ENCODE assay signal across 21 cellular contexts in the genomic region with DNA sequence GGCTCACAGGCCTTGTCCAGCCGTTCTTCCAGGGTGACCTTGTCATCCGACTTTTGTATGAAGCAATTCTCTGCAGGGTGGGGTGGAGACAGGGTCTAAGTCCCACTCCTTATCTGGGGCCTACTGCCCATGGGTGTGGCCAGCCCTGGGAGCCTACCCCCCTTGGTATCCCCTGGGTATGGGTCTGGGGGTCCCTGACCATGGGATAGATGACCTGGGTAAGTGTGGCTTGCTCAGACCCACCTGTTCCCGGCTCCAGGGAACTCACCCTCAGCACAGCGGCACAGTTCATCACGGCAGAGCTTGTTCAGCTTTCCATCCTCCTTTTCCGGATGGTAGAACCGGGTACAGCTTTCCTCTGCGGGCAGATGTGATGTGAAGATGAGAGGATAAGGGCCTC. TPM values are rescaled to one million over a fixed set of nuclear protein-coding genes. Genes with fewer than 3 reads are reported as not detected.
DNase-seq lines count a peak whose midpoint lies in the region; ATAC-seq lines count a peak whose summit lies in the region.
"Had no signal": no experiment of that assay in that cellular context is flagged by ENCODE, and none has a peak within 500 bp of the region (broad histone marks: within the 10 kb centered on the region; RNA-seq: fewer than 3 reads in every experiment).

No MANE protein-coding gene starts in this region.

- H3K27ac Mint-ChIP-seq in activated CD4-positive, alpha-beta T cell treated with anti-CD3 and anti-CD28 coated beads, Interleukin-2, amount 10 ng/mL, durations not matched to agents 24 days and 14 days = peak overlapping the region; percentile 77
- peak overlapping the region; percentile 99 for H3K27ac Mint-ChIP-seq in stimulated activated naive CD8-positive, alpha-beta T cell treated with anti-CD3 and anti-CD28 coated beads, Interleukin-15, Interleukin-2, amounts not matched to agents 100 ng/mL and 50 ng/mL, for 24 hours
- peak overlapping the region; percentile 79 for H3K27ac Mint-ChIP-seq in stimulated activated effector memory CD8-positive, alpha-beta T cell treated with anti-CD3 and anti-CD28 coated beads, Interleukin-12 subunit alpha, Interleukin-12 subunit beta, amount 100 ng/mL, for 72 hours
- H3K27ac Mint-ChIP-seq: HFFc6 had no signal

- peaks cover 54% of the 10 kb centered on the region for H3K4me1 Mint-ChIP-seq in activated CD4-positive, alpha-beta T cell treated with anti-CD3 and anti-CD28 coated beads, Interleukin-2, amount 10 ng/mL, durations not matched to agents 24 days and 14 days
- peaks cover 66% of the 10 kb centered on the region for H3K4me1 Mint-ChIP-seq in stimulated activated naive CD8-positive, alpha-beta T cell treated with anti-CD3 and anti-CD28 coated beads, Interleukin-15, Interleukin-2, amounts not matched to agents 100 ng/mL and 50 ng/mL, for 24 hours (ENCODE audit: low read depth)
- peaks cover 70% of the 10 kb centered on the region for H3K4me1 Mint-ChIP-seq in stimulated activated effector memory CD8-positive, alpha-beta T cell treated with anti-CD3 and anti-CD28 coated beads, Interleukin-12 subunit alpha, Interleukin-12 subunit beta, amount 100 ng/mL, for 72 hours

- intact Hi-C loops in activated CD4-positive, alpha-beta T cell treated with anti-CD3 and anti-CD28 coated beads, Interleukin-2, amount 10 ng/mL, durations not matched to agents 24 days and 14 days (cut with micrococcal nuclease) = no loop called here

- peaks cover 21% of the 10 kb centered on the region for H3K9me3 Mint-ChIP-seq in activated CD4-positive, alpha-beta T cell treated with anti-CD3 and anti-CD28 coated beads, Interleukin-2, amount 10 ng/mL, durations not matched to agents 24 days and 14 days
- peaks cover 32% of the 10 kb centered on the region for H3K9me3 Mint-ChIP-seq in stimulated activated naive CD8-positive, alpha-beta T cell treated with anti-CD3 and anti-CD28 coated beads, Interleukin-15, Interleukin-2, amounts not matched to agents 100 ng/mL and 50 ng/mL, for 24 hours
- H3K9me3 Mint-ChIP-seq in stimulated activated effector memory CD8-positive, alpha-beta T cell treated with anti-CD3 and anti-CD28 coated beads, Interleukin-12 subunit alpha, Interleukin-12 subunit beta, amount 100 ng/mL, for 72 hours = peaks cover 5% of the 10 kb centered on the region

- no peak for ATAC-seq in stimulated activated naive CD8-positive, alpha-beta T cell treated with anti-CD3 and anti-CD28 coated beads, Interleukin-15, Interleukin-2, amounts not matched to agents 100 U/mL and 50 U/mL, for 24 hours
- peak; percentile 2 for ATAC-seq in left lobe of liver
- no peak for ATAC-seq in stimulated activated effector memory CD8-positive, alpha-beta T cell treated with anti-CD3 and anti-CD28 coated beads, Interleukin-12 subunit alpha, Interleukin-12 subunit beta, amount 100 ng/mL, for 72 hours
- ATAC-seq: Panc1 had no signal

- peaks cover 11% of the 10 kb centered on the region for H3K36me3 Mint-ChIP-seq in activated CD4-positive, alpha-beta T cell treated with anti-CD3 and anti-CD28 coated beads, Interleukin-2, amount 10 ng/mL, durations not matched to agents 24 days and 14 days (ENCODE audit: low read depth)
- peaks cover 15% of the 10 kb centered on the region for H3K36me3 Mint-ChIP-seq in stimulated activated naive CD8-positive, alpha-beta T cell treated with anti-CD3 and anti-CD28 coated beads, Interleukin-15, Interleukin-2, amounts not matched to agents 100 ng/mL and 50 ng/mL, for 24 hours (ENCODE audit: low read depth)
- peaks cover 16% of the 10 kb centered on the region for H3K36me3 Mint-ChIP-seq in stimulated activated effector memory CD8-positive, alpha-beta T cell treated with anti-CD3 and anti-CD28 coated beads, Interleukin-12 subunit alpha, Interleukin-12 subunit beta, amount 100 ng/mL, for 72 hours

- H3K27me3 Mint-ChIP-seq in activated CD4-positive, alpha-beta T cell treated with anti-CD3 and anti-CD28 coated beads, Interleukin-2, amount 10 ng/mL, durations not matched to agents 24 days and 14 days = peaks cover 15% of the 10 kb centered on the region
- H3K27me3 Mint-ChIP-seq in stimulated activated naive CD8-positive, alpha-beta T cell treated with anti-CD3 and anti-CD28 coated beads, Interleukin-15, Interleukin-2, amounts not matched to agents 100 ng/mL and 50 ng/mL, for 24 hours = peaks cover 9% of the 10 kb centered on the region

- no peak for DNase-seq in activated CD4-positive, alpha-beta T cell treated with anti-CD3 and anti-CD28 coated beads, Interleukin-2, amount 10 ng/mL, durations not matched to agents 24 days and 14 days
- no peak for DNase-seq in activated CD4-positive, alpha-beta T cell treated with anti-CD3 and anti-CD28 coated beads for 4 hours
- no peak for DNase-seq in stimulated activated naive CD8-positive, alpha-beta T cell treated with anti-CD3 and anti-CD28 coated beads, Interleukin-15, Interleukin-2, amounts not matched to agents 100 U/mL and 50 U/mL, for 24 hours
- no peak for DNase-seq in left lobe of liver (ENCODE audit: low spot score)
- no peak for DNase-seq in stimulated activated effector memory CD8-positive, alpha-beta T cell treated with anti-CD3 and anti-CD28 coated beads, Interleukin-12 subunit alpha, Interleukin-12 subunit beta, amount 100 ng/mL, for 72 hours (ENCODE audit: low spot score in 2 of 2)
- no peak for DNase-seq in COLO668 (lab: John Stamatoyannopoulos, UW; ENCODE audit: unreplicated experiment)
- DNase-seq in NCI-H1694 treated with DMSO at 0.1 percent for 48 hours (lab: John Stamatoyannopoulos, UW) = no peak
- DNase-seq: 8988T, COR-L47, DMS 273 treated with DMSO at 0.1 percent for 48 hours, DND-41, H7, Karpas-422, NCI-H1436, NCI-H2029, NCI-H526 had no signal

- H3K4me3 Mint-ChIP-seq in activated CD4-positive, alpha-beta T cell treated with anti-CD3 and anti-CD28 coated beads, Interleukin-2, amount 10 ng/mL, durations not matched to agents 24 days and 14 days = no peak overlapping the region
- H3K4me3 Mint-ChIP-seq in stimulated activated naive CD8-positive, alpha-beta T cell treated with anti-CD3 and anti-CD28 coated beads, Interleukin-15, Interleukin-2, amounts not matched to agents 100 ng/mL and 50 ng/mL, for 24 hours = no peak overlapping the region
- peak overlapping the region; percentile 65 for H3K4me3 Mint-ChIP-seq in stimulated activated effector memory CD8-positive, alpha-beta T cell treated with anti-CD3 and anti-CD28 coated beads, Interleukin-12 subunit alpha, Interleukin-12 subunit beta, amount 100 ng/mL, for 72 hours
- H3K4me3 Mint-ChIP-seq: CD14-positive monocyte, HFFc6 had no signal

RNA-seq across cellular contexts. Expression of a gene that starts 9.2 kb away (rescaled TPM):
- total RNA-seq in activated CD4-positive, alpha-beta T cell treated with anti-CD3 and anti-CD28 coated beads, Interleukin-2, amount 10 ng/mL, durations not matched to agents 24 days and 14 days = 172 and 173 TPM in 2 replicates
- total RNA-seq in left lobe of liver = 8.3 TPM
- total RNA-seq: G401, HFFc6 had no signal

RNA-seq across cellular contexts. Expression of a gene that starts 41.3 kb away (rescaled TPM):
- total RNA-seq in activated CD4-positive, alpha-beta T cell treated with anti-CD3 and anti-CD28 coated beads, Interleukin-2, amount 10 ng/mL, durations not matched to agents 24 days and 14 days = 4.8 and 5.3 TPM in 2 replicates
- 11,297 TPM for total RNA-seq in left lobe of liver

RNA-seq across cellular contexts. Expression of a gene that starts 58.2 kb away (rescaled TPM):
- total RNA-seq in activated CD4-positive, alpha-beta T cell treated with anti-CD3 and anti-CD28 coated beads, Interleukin-2, amount 10 ng/mL, durations not matched to agents 24 days and 14 days = 97.7 and 107 TPM in 2 replicates
- total RNA-seq in left lobe of liver = 28.8 TPM

Comparison
In these comparisons a context has a peak if more than half of its experiments do, and no peak if none do; other contexts are left out.
1. RNA of a gene that starts 9.2 kb away (total RNA-seq): 172 to 173 TPM in activated CD4-positive, alpha-beta T cell treated with anti-CD3 and anti-CD28 coated beads, Interleukin-2, amount 10 ng/mL, durations not matched to agents 24 days and 14 days; 8.3 TPM in left lobe of liver (single experiment); every median in the first group is over 10 times any median in the second.
2. RNA of a gene that starts 41.3 kb away (total RNA-seq): 11,297 TPM in left lobe of liver (single experiment); 4.8 to 5.3 TPM in activated CD4-positive, alpha-beta T cell treated with anti-CD3 and anti-CD28 coated beads, Interleukin-2, amount 10 ng/mL, durations not matched to agents 24 days and 14 days; every median in the first group is over 1,000 times any median in the second.
3. Peak in every context shown above with its lines, with median percentiles within 50 percentile points of each other: H3K27ac Mint-ChIP-seq.